1 cellular context compared by ENCODE assay signal in genomic region chr12:53625946-53626701, GRCh38.
TF ChIP-seq lines count a peak whose summit lies in the region.

Gene ATF7 (minus strand): TSS chr12:53626382. CDS start chr12:53601000, 25,382 bp downstream.

TF ChIP-seq in HEK293, 187 proteins besides CTCF, POLR2A, EP300 and RAD21 (continued from another document and continues in another):
- TF ChIP-seq PRDM4 (tag by site-specific recombination; IDR thresholded peaks at IDR 0.05) (peak; percentile 42), REPIN1 (tag by site-specific recombination; IDR thresholded peaks at IDR 0.05; ENCODE audit: low read depth) (peak; percentile 20; the same call in 1 of the 2 replicates), PRDM2 (tag by site-specific recombination; IDR thresholded peaks at IDR 0.05; ENCODE audit: borderline replicate concordance) (no peak), ZNF138 (tag by site-specific recombination; IDR thresholded peaks at IDR 0.05; ENCODE audit: borderline replicate concordance) (no peak), ZNF777 (tag by site-specific recombination; IDR thresholded peaks at IDR 0.05; ENCODE audit: borderline replicate concordance) (no peak; the same call in none of the 2 replicates), ZSCAN30 (tag by site-specific recombination; IDR thresholded peaks at IDR 0.05) (peak; percentile 84; the same call in 1 of the 2 replicates), ZNF596 (tag by site-specific recombination; IDR thresholded peaks at IDR 0.05) (peak; percentile 58; the same call in 1 of the 2 replicates), SCRT1 (tag by site-specific recombination; IDR thresholded peaks at IDR 0.05; ENCODE audit: borderline replicate concordance) (no peak), ZNF660 (tag by site-specific recombination; IDR thresholded peaks at IDR 0.05) (peak; percentile 53), KLF1 (tag by site-specific recombination; IDR thresholded peaks at IDR 0.05) (peak; percentile 60; the same call in 1 of the 2 replicates), ZNF292 (tag by site-specific recombination; IDR thresholded peaks at IDR 0.05; ENCODE audit: borderline replicate concordance, low read depth) (no peak), ZNF600 (tag by site-specific recombination; IDR thresholded peaks at IDR 0.05) (peak; percentile 95), KLF10 (tag by site-specific recombination; IDR thresholded peaks at IDR 0.05) (peak; percentile 75), ZNF362 (tag by site-specific recombination; IDR thresholded peaks at IDR 0.05) (no peak), ZNF26 (tag by site-specific recombination; IDR thresholded peaks at IDR 0.05) (no peak), ZSCAN23 (tag by site-specific recombination; IDR thresholded peaks at IDR 0.05) (0 out of 2 replicates have a peak, but pooled peaks have one; percentile 34), ZNF19 (tag by site-specific recombination; IDR thresholded peaks at IDR 0.05; ENCODE audit: low read depth) (no peak), ZNF121 (tag by site-specific recombination; IDR thresholded peaks at IDR 0.05) (no peak), SETDB1 (IDR thresholded peaks at IDR 0.05; ENCODE audit: insufficient read length, low read length) (no peak), ZNF664 (tag by site-specific recombination; IDR thresholded peaks at IDR 0.05) (no peak), ZNF629 (tag by site-specific recombination; IDR thresholded peaks at IDR 0.05) (peak; percentile 69), ZNF658 (tag by site-specific recombination; IDR thresholded peaks at IDR 0.05) (no peak), MEIS1 (CRISPR knock-in tag; IDR thresholded peaks at IDR 0.05; ENCODE audit: borderline replicate concordance) (no peak), ZBTB48 (tag by site-specific recombination; IDR thresholded peaks at IDR 0.05) (no peak), KLF8 (tag by site-specific recombination; IDR thresholded peaks at IDR 0.05) (peak; percentile 98)
- TF ChIP-seq, protein P1, sequence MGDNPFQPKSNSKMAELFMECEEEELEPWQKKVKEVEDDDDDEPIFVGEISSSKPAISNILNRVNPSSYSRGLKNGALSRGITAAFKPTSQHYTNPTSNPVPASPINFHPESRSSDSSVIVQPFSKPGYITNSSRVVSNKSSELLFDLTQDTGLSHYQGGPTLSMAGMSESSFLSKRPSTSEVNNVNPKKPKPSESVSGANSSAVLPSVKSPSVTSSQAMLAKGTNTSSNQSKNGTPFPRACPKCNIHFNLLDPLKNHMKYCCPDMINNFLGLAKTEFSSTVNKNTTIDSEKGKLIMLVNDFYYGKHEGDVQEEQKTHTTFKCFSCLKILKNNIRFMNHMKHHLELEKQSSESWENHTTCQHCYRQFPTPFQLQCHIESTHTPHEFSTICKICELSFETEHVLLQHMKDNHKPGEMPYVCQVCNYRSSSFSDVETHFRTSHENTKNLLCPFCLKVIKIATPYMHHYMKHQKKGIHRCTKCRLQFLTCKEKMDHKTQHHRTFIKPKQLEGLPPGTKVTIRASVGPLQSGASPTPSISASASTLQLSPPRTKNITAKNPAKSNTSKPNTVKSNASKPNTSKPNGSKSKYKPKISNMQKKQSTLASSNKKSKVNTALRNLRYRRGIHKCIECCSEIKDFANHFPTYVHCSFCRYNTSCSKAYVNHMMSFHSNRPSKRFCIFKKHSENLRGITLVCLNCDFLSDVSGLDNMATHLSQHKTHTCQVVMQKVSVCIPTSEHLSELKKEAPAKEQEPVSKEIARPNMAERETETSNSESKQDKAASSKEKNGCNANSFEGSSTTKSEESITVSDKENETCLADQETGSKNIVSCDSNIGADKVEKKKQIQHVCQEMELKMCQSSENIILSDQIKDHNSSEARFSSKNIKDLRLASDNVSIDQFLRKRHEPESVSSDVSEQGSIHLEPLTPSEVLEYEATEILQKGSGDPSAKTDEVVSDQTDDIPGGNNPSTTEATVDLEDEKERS (tag by site-specific recombination; IDR thresholded peaks at IDR 0.05), result no peak
- TF ChIP-seq, protein P2, sequence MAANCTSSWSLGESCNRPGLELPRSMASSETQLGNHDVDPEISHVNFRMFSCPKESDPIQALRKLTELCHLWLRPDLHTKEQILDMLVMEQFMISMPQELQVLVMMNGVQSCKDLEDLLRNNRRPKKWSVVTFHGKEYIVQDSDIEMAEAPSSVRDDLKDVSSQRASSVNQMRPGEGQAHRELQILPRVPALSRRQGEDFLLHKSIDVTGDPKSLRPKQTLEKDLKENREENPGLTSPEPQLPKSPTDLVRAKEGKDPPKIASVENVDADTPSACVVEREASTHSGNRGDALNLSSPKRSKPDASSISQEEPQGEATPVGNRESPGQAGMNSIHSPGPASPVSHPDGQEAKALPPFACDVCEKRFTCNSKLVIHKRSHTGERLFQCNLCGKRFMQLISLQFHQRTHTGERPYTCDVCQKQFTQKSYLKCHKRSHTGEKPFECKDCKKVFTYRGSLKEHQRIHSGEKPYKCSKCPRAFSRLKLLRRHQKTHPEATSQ (tag by site-specific recombination; IDR thresholded peaks at IDR 0.05), result no peak
- TF ChIP-seq, protein P3, sequence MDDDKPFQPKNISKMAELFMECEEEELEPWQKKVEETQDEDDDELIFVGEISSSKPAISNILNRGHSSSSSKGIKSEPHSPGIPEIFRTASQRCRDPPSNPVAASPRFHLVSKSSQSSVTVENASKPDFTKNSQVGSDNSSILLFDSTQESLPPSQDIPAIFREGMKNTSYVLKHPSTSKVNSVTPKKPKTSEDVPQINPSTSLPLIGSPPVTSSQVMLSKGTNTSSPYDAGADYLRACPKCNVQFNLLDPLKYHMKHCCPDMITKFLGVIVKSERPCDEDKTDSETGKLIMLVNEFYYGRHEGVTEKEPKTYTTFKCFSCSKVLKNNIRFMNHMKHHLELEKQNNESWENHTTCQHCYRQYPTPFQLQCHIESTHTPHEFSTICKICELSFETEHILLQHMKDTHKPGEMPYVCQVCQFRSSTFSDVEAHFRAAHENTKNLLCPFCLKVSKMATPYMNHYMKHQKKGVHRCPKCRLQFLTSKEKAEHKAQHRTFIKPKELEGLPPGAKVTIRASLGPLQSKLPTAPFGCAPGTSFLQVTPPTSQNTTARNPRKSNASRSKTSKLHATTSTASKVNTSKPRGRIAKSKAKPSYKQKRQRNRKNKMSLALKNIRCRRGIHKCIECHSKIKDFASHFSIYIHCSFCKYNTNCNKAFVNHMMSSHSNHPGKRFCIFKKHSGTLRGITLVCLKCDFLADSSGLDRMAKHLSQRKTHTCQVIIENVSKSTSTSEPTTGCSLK (tag by site-specific recombination; IDR thresholded peaks at IDR 0.05), result no peak
- TF ChIP-seq, protein P4, sequence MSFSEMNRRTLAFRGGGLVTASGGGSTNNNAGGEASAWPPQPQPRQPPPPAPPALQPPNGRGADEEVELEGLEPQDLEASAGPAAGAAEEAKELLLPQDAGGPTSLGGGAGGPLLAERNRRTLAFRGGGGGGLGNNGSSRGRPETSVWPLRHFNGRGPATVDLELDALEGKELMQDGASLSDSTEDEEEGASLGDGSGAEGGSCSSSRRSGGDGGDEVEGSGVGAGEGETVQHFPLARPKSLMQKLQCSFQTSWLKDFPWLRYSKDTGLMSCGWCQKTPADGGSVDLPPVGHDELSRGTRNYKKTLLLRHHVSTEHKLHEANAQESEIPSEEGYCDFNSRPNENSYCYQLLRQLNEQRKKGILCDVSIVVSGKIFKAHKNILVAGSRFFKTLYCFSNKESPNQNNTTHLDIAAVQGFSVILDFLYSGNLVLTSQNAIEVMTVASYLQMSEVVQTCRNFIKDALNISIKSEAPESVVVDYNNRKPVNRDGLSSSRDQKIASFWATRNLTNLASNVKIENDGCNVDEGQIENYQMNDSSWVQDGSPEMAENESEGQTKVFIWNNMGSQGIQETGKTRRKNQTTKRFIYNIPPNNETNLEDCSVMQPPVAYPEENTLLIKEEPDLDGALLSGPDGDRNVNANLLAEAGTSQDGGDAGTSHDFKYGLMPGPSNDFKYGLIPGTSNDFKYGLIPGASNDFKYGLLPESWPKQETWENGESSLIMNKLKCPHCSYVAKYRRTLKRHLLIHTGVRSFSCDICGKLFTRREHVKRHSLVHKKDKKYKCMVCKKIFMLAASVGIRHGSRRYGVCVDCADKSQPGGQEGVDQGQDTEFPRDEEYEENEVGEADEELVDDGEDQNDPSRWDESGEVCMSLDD (tag by site-specific recombination; IDR thresholded peaks at IDR 0.05), result peak; percentile 85
- TF ChIP-seq, protein P5, sequence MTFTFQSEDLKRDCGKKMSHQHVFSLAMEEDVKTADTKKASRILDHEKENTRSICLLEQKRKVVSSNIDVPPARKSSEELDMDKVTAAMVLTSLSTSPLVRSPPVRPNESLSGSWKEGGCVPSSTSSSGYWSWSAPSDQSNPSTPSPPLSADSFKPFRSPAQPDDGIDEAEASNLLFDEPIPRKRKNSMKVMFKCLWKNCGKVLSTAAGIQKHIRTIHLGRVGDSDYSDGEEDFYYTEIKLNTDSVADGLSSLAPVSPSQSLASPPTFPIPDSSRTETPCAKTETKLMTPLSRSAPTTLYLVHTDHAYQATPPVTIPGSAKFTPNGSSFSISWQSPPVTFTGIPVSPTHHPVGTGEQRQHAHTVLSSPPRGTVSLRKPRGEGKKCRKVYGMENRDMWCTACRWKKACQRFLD (tag by site-specific recombination; IDR thresholded peaks at IDR 0.05), result no peak
- TF ChIP-seq, protein P6, sequence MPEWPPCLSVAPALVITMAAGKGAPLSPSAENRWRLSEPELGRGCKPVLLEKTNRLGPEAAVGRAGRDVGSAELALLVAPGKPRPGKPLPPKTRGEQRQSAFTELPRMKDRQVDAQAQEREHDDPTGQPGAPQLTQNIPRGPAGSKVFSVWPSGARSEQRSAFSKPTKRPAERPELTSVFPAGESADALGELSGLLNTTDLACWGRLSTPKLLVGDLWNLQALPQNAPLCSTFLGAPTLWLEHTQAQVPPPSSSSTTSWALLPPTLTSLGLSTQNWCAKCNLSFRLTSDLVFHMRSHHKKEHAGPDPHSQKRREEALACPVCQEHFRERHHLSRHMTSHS (tag by site-specific recombination; IDR thresholded peaks at IDR 0.05), result no peak
